8 cellular contexts compared by ENCODE assay signal in the genomic region with DNA sequence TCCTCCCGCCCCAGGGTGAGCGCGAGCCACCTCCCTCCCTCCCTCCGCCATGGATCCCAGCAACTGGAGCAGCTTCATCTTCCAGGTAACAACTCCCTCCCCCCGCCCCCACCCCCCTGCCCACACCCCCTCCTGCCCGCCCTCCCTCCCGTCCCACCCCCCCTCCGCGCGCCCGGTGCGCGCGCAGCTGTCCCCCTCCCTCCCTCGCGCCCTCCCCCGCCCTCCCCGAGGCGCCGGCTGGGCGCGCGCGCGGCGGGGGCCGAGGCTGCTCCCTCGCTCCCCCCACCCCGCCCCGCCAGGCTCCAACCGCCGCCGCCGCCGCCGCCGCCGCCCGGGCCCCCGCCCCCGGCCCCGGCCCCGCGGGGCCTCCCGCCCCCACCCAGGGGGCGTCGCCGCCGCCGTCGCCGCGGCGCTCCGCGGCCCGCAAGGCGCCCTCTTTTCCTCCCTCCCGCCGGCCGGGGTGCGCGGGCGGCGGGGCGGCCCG. TPM values are rescaled to one million over a fixed set of nuclear protein-coding genes. Genes with fewer than 3 reads are reported as not detected.
DNase-seq lines count a peak whose midpoint lies in the region; ATAC-seq, FAIRE-seq and TF ChIP-seq lines count a peak whose summit lies in the region.

TSS of gene MAZ (plus strand) at position 434 of the 484 bp plus-strand sequence. CDS start 173 bp downstream, outside the sequence.

- H3K4me3 Mint-ChIP-seq in MCF 10A (ENCODE audit: unreplicated experiment) = peak within 1 kb of the TSS; percentile 92

- H3K4me2 ChIP-seq in keratinocyte (ENCODE audit: control insufficient read depth, extremely low read depth, insufficient read depth, low read depth, low read length) = peak within 1 kb of the TSS; percentile 94

- DNase-seq in CD1c-positive myeloid dendritic cell (ENCODE audit: extremely low spot score) = peak; percentile 83
- DNase-seq in H7 = no peak
- DNase-seq in RWPE2 (ENCODE audit: low spot score) = peak; percentile 94
- DNase-seq in MCF 10A (ENCODE audit: unreplicated experiment) = no peak
- DNase-seq in keratinocyte (ENCODE audit: low read depth, low spot score) = no peak
- peak; percentile 80 for DNase-seq in stimulated activated CD4-positive, alpha-beta T cell treated with anti-CD3 and anti-CD28 coated beads, Interleukin-1b, Interleukin-23, amount 100 ng/mL, for 4 hours (ENCODE audit: low read depth in 2 of 2)
- DNase-seq in D721Med (ENCODE audit: insufficient read length, low spot score) = no peak

- H3K27ac ChIP-seq in RWPE2 (ENCODE audit: poor library complexity, severe bottlenecking) (peak within 1 kb of the TSS; percentile 92), keratinocyte (ENCODE audit: control insufficient read depth, insufficient read depth, low read length) (peak within 1 kb of the TSS; percentile 85)

- peaks cover 2% of the 10 kb centered on the region for H3K9me1 ChIP-seq in keratinocyte (ENCODE audit: control insufficient read depth, extremely low read depth, insufficient read depth, low read length)

- H3K4me1 Mint-ChIP-seq in MCF 10A (ENCODE audit: insufficient read depth, unreplicated experiment) = peaks cover 35% of the 10 kb centered on the region

- no peaks in the 10 kb centered on the region for H3K9me3 Mint-ChIP-seq in MCF 10A (ENCODE audit: unreplicated experiment)

- no peaks in the 10 kb centered on the region for H4K20me1 ChIP-seq in keratinocyte (ENCODE audit: control insufficient read depth, extremely low read depth, insufficient read depth, low read length)

- H3K36me3 ChIP-seq in H7 (replicated peaks; ENCODE audit: control insufficient read depth, insufficient read depth, low read length) (peaks cover 25% of the 10 kb centered on the region), RWPE2 (ENCODE audit: low read depth) (peaks cover 40% of the 10 kb centered on the region), keratinocyte (ENCODE audit: control insufficient read depth in 2 of 2, extremely low read depth in 1 of 2, insufficient read depth in 2 of 2, low read length in 2 of 2) (peaks cover 9 to 13% of the 10 kb centered on the region in 2 experiments)

- H3K9me3 ChIP-seq in RWPE2 (ENCODE audit: severe bottlenecking) (no peaks in the 10 kb centered on the region), keratinocyte (ENCODE audit: control insufficient read depth, low read depth, low read length) (no peaks in the 10 kb centered on the region)

- H3K27me3 ChIP-seq in H7 (ENCODE audit: control insufficient read depth, insufficient read depth, low read length) (no peaks in the 10 kb centered on the region), RWPE2 (ENCODE audit: insufficient read depth, poor library complexity, severe bottlenecking) (no peaks in the 10 kb centered on the region), keratinocyte (ENCODE audit: control insufficient read depth, extremely low read depth, insufficient read depth, low read length) (no peaks in the 10 kb centered on the region)

- H2AFZ ChIP-seq in keratinocyte (ENCODE audit: control insufficient read depth, low read length) = peak within 1 kb of the TSS; percentile 63

- ATAC-seq in RWPE2 (ENCODE audit: low read depth) (peak; percentile 7), HG02678 (IDR thresholded peaks at IDR 0.05; ENCODE audit: unreplicated experiment) (no peak)

- H3K4me1 ChIP-seq in RWPE2 (ENCODE audit: insufficient read depth, poor library complexity, severe bottlenecking) (peaks cover 7% of the 10 kb centered on the region), keratinocyte (ENCODE audit: control insufficient read depth, extremely low read depth, insufficient read depth, low read length) (peaks cover 31% of the 10 kb centered on the region)

- peaks cover 48% of the 10 kb centered on the region for H3K36me3 Mint-ChIP-seq in MCF 10A (ENCODE audit: insufficient read depth, unreplicated experiment)

- H3K4me3 ChIP-seq in H7 (ENCODE audit: insufficient read depth, low read depth, low read length) (peak within 1 kb of the TSS; percentile 86), RWPE2 (ENCODE audit: severe bottlenecking) (peak within 1 kb of the TSS; percentile 88), keratinocyte (ENCODE audit: control insufficient read depth in 2 of 3, extremely low read depth in 1 of 3, insufficient read depth in 2 of 3, low read depth in 1 of 3, low read length in 3 of 3) (peak within 1 kb of the TSS; percentile 56 to 83 (median 77))

- CTCF ChIA-PET in MCF 10A (lab: Yijun Ruan, JAX) = interaction anchor here (0.8 to 3.3 kb wide), 2 partner anchors 12 to 16 kb away, joined by 4 to 50 read pairs; partner anchors contain the start of genes KIF22, MVP and PAGR1

- dilution Hi-C loops in keratinocyte (cut with MboI; ENCODE audit: extremely low pct_ligation_motif_present, low sequenced_read_pairs) = no loop called here

- peak within 1 kb of the TSS; percentile 98 for H3K27ac Mint-ChIP-seq in MCF 10A (ENCODE audit: low read depth, unreplicated experiment)

- intact Hi-C loops in MCF 10A (cut with micrococcal nuclease) = loop anchor here (5.0 kb wide), 1 partner anchor 216 kb away; the partner anchor contains the start of gene C16orf92

- TF ChIP-seq CTCF in RWPE2 (IDR thresholded peaks at IDR 0.05; ENCODE audit: poor library complexity, severe bottlenecking) (no peak), MCF 10A (IDR thresholded peaks at IDR 0.05; ENCODE audit: unreplicated experiment) (no peak), keratinocyte (optimal IDR thresholded peaks at IDR 0.05 in 1 of 3, IDR thresholded peaks at IDR 0.05 in 1 of 3, conservative IDR thresholded peaks at IDR 0.05 in 1 of 3; ENCODE audit: extremely low read depth in 1 of 3, insufficient read depth in 2 of 3, low read length in 3 of 3) (no peak), D721Med (IDR thresholded peaks at IDR 0.05; ENCODE audit: insufficient read depth, missing control alignments) (no peak)

- POLR2A ChIA-PET in MCF 10A (lab: Yijun Ruan, JAX) = interaction anchor here (0.5 to 3.7 kb wide), 6 partner anchors 13 to 852 kb away, joined by 3 to 120 read pairs (median 6); partner anchors contain the start of genes FBRS, MVP, PAGR1 and TAOK2

- H3K79me2 ChIP-seq in keratinocyte (ENCODE audit: control insufficient read depth, insufficient read depth, low read length) = peaks cover 22% of the 10 kb centered on the region

- FAIRE-seq in keratinocyte (lab: Jason Lieb, UNC) = no peak
- FAIRE-seq in D721Med (lab: Jason Lieb, UNC) = no peak

- BruUV-seq in MCF 10A (replicated peaks; lab: Mats Ljungman, UMichigan) = no TSS peak

- peak within 1 kb of the TSS; percentile 78 for H3K9ac ChIP-seq in keratinocyte (ENCODE audit: control insufficient read depth, extremely low read depth, insufficient read depth, low read length)

- H3K27me3 Mint-ChIP-seq in MCF 10A (ENCODE audit: insufficient read depth, unreplicated experiment) = no peaks in the 10 kb centered on the region

RNA-seq across cellular contexts. Expression of gene MAZ, which starts in this region (rescaled TPM):
- total RNA-seq in H7 (2014; rRNA removed; shearing (Covaris generic)) = 496 and 509 TPM in 2 replicates
- total RNA-seq in MCF 10A (2022) = 185 and 194 TPM in 2 replicates
- 48.5 to 82.3 TPM (median 59.0 TPM) in 3 replicates for polyA plus RNA-seq in keratinocyte
- 43.0 TPM for polyA plus RNA-seq in keratinocyte (2011; ENCODE audit: low read depth)
- 56.3 and 78.7 TPM in 2 replicates for polyA plus RNA-seq in keratinocyte (2011; cell fraction: cytosol; rRNA removed)
- 42.7 and 43.6 TPM in 2 replicates for polyA plus RNA-seq in keratinocyte (2011; cell fraction: nucleus; rRNA removed)
- 63.9 and 156 TPM in 2 replicates for polyA plus RNA-seq in keratinocyte (2012; ENCODE audit: low replicate concordance)
- polyA minus RNA-seq in keratinocyte = 139 to 296 TPM (median 165 TPM) in 3 replicates
- polyA minus RNA-seq in keratinocyte (2011; cell fraction: cytosol; rRNA and poly(A)+ RNA removed) = 198 TPM
- polyA minus RNA-seq in keratinocyte (2011; cell fraction: nucleus; rRNA and poly(A)+ RNA removed) = 32.3 and 42.1 TPM in 2 replicates

Comparison
In these comparisons a context has a peak if more than half of its experiments do, and no peak if none do; other contexts are left out.
1. DNase-seq: peak in CD1c-positive myeloid dendritic cell (single experiment), RWPE2 (single experiment) and stimulated activated CD4-positive, alpha-beta T cell treated with anti-CD3 and anti-CD28 coated beads, Interleukin-1b, Interleukin-23, amount 100 ng/mL, for 4 hours (2 of 2); none in H7 (single experiment), MCF 10A (single experiment), keratinocyte (single experiment) and D721Med (single experiment).
2. Peak in every context shown above with its lines, with median percentiles within 50 percentile points of each other: H3K4me3 ChIP-seq.